Comparison of ENCODE assay signal across 8 cellular contexts in genomic region chr2:197310271-197310939, GRCh38. TPM values are rescaled to one million over a fixed set of nuclear protein-coding genes. Genes with fewer than 3 reads are reported as not detected.
DNase-seq lines count a peak whose midpoint lies in the region; ATAC-seq and TF ChIP-seq lines count a peak whose summit lies in the region.

TSS of gene ANKRD44 (minus strand) at chr2:197310780. CDS start at chr2:197310604, 176 bp downstream.

- peak within 1 kb of the TSS; percentile 88 for H3K4me2 ChIP-seq in SU-DHL-6 (ENCODE audit: low read depth, low read length, poor library complexity, severe bottlenecking)
- peak within 1 kb of the TSS; percentile 96 for H3K4me2 ChIP-seq in trophoblast cell (ENCODE audit: low read length)

- H3K36me3 ChIP-seq in SU-DHL-6 (ENCODE audit: low read length) (no peaks in the 10 kb centered on the region), trophoblast cell (ENCODE audit: control insufficient read depth in 1 of 2, insufficient read depth in 2 of 2, low read length in 2 of 2) (no peaks in the 10 kb centered on the region), tibial nerve (no peaks in the 10 kb centered on the region)

- H3K36me3 Mint-ChIP-seq in activated naive CD8-positive, alpha-beta T cell treated with anti-CD3 and anti-CD28 coated beads, Interleukin-2, amount 10 ng/mL, durations not matched to agents 7 days and 5 days: peaks cover 16% of the 10 kb centered on the region

- no peak within 1 kb of the TSS for H3K23ac ChIP-seq in trophoblast cell (ENCODE audit: low read length)

- TF ChIP-seq POLR2A in tibial nerve (IDR thresholded peaks at IDR 0.05): peak; percentile 40 to 81

- no peaks in the 10 kb centered on the region for H3K9me3 ChIP-seq in SU-DHL-6 (ENCODE audit: insufficient read depth, low read length)
- no peaks in the 10 kb centered on the region for H3K9me3 ChIP-seq in trophoblast cell (ENCODE audit: insufficient read depth, low read depth, low read length)
- H3K9me3 ChIP-seq in tibial nerve: no peaks in the 10 kb centered on the region

- peaks cover 6% of the 10 kb centered on the region for H3K79me1 ChIP-seq in trophoblast cell (ENCODE audit: low read length)

- H3K4me3 ChIP-seq in GM12864 (ENCODE audit: low read depth, low read length) (peak within 1 kb of the TSS; percentile 69), SU-DHL-6 (ENCODE audit: insufficient read depth, low read length, poor library complexity, severe bottlenecking) (peak within 1 kb of the TSS; percentile 65), trophoblast cell (ENCODE audit: low read depth, low read length) (peak within 1 kb of the TSS; percentile 78), tibial nerve (peak within 1 kb of the TSS; percentile 41 to 85 (median 66))

- peak within 1 kb of the TSS; percentile 92 for H3K4me3 Mint-ChIP-seq in activated naive CD8-positive, alpha-beta T cell treated with anti-CD3 and anti-CD28 coated beads, Interleukin-2, amount 10 ng/mL, durations not matched to agents 7 days and 5 days

- H3K9me3 Mint-ChIP-seq in activated naive CD8-positive, alpha-beta T cell treated with anti-CD3 and anti-CD28 coated beads, Interleukin-2, amount 10 ng/mL, durations not matched to agents 7 days and 5 days: no peaks in the 10 kb centered on the region

- H2AK5ac ChIP-seq in trophoblast cell (ENCODE audit: low read length): no peak within 1 kb of the TSS

- POLR2A ChIA-PET in activated naive CD8-positive, alpha-beta T cell treated with anti-CD3 and anti-CD28 coated beads, Interleukin-2, amount 10 ng/mL, durations not matched to agents 7 days and 5 days (lab: Charles Lee): interaction anchor here (0.6 to 8.2 kb wide), 23 partner anchors 9 to 511 kb away, joined by 3 to 122 read pairs (median 6); partner anchors contain the start of gene GTF3C3

- H2BK120ac ChIP-seq in trophoblast cell (ENCODE audit: insufficient read depth, low read length, poor library complexity): peak within 1 kb of the TSS; percentile 25

- no peaks in the 10 kb centered on the region for H3K27me3 Mint-ChIP-seq in activated naive CD8-positive, alpha-beta T cell treated with anti-CD3 and anti-CD28 coated beads, Interleukin-2, amount 10 ng/mL, durations not matched to agents 7 days and 5 days

- H3K4me1 ChIP-seq in trophoblast cell (ENCODE audit: control insufficient read depth in 1 of 2, insufficient read depth in 2 of 2, low read length in 2 of 2) (peaks cover 10 to 13% of the 10 kb centered on the region in 2 experiments), tibial nerve (peaks cover 0 to 50% (median 33%) of the 10 kb centered on the region in 4 donors)

- H3K14ac ChIP-seq in trophoblast cell (ENCODE audit: low read length): peak within 1 kb of the TSS; percentile 73

- no CpG with 5 or more reads among the region's 93 CpGs for WGBS in trophoblast cell (ENCODE audit: extremely low coverage, insufficient coverage, insufficient read length)
- WGBS in tibial nerve, 2 donors: 0% methylated on average over 20 to 34 of the region's 93 CpGs

- H3K9ac ChIP-seq in SU-DHL-6 (ENCODE audit: low read length) (peak within 1 kb of the TSS; percentile 65), trophoblast cell (ENCODE audit: low read length) (peak within 1 kb of the TSS; percentile 64)

- H4K8ac ChIP-seq in trophoblast cell (ENCODE audit: low read depth, low read length): peak within 1 kb of the TSS; percentile 72

- H3K79me2 ChIP-seq in SU-DHL-6 (ENCODE audit: insufficient read depth, low read length) (peaks cover 50% of the 10 kb centered on the region), trophoblast cell (ENCODE audit: control insufficient read depth, insufficient read depth, low read length, poor library complexity) (no peaks in the 10 kb centered on the region)

- peak within 1 kb of the TSS; percentile 73 for H3K27ac ChIP-seq in SU-DHL-6 (ENCODE audit: low read depth, low read length)
- H3K27ac ChIP-seq in trophoblast cell (ENCODE audit: low read depth, low read length): no peak within 1 kb of the TSS
- H3K27ac ChIP-seq in tibial nerve: peak within 1 kb of the TSS; percentile 70 to 89 (median 85)

- H3K4me1 Mint-ChIP-seq in activated naive CD8-positive, alpha-beta T cell treated with anti-CD3 and anti-CD28 coated beads, Interleukin-2, amount 10 ng/mL, durations not matched to agents 7 days and 5 days: peaks cover 58% of the 10 kb centered on the region

- H3K27me3 ChIP-seq in SU-DHL-6 (ENCODE audit: low read length) (no peaks in the 10 kb centered on the region), trophoblast cell (ENCODE audit: insufficient read depth, low read length) (no peaks in the 10 kb centered on the region), tibial nerve (no peaks in the 10 kb centered on the region)

- H3F3A ChIP-seq in SU-DHL-6 (ENCODE audit: insufficient read depth): peaks cover 47% of the 10 kb centered on the region

- H4K12ac ChIP-seq in trophoblast cell (ENCODE audit: low read depth, low read length): peak within 1 kb of the TSS; percentile 28

- peak within 1 kb of the TSS; percentile 92 for H3K27ac Mint-ChIP-seq in activated naive CD8-positive, alpha-beta T cell treated with anti-CD3 and anti-CD28 coated beads, Interleukin-2, amount 10 ng/mL, durations not matched to agents 7 days and 5 days

- no peak within 1 kb of the TSS for H2BK12ac ChIP-seq in trophoblast cell (ENCODE audit: low read length)

- no peak within 1 kb of the TSS for H3K4ac ChIP-seq in trophoblast cell (ENCODE audit: low read depth, low read length)

- H3K9me2 ChIP-seq in SU-DHL-6 (replicated peaks; ENCODE audit: insufficient read depth, low read length): no peaks in the 10 kb centered on the region

- peak within 1 kb of the TSS; percentile 76 for H4K91ac ChIP-seq in trophoblast cell (ENCODE audit: low read depth, low read length)

- H4K20me1 ChIP-seq in SU-DHL-6 (ENCODE audit: low read depth, low read length): no peaks in the 10 kb centered on the region

- TF ChIP-seq CTCF in GM12864 (IDR thresholded peaks at IDR 0.05; ENCODE audit: low read depth, low read length, missing control alignments) (peak; percentile 47), SU-DHL-6 (IDR thresholded peaks at IDR 0.05; ENCODE audit: insufficient read depth, low read length, poor library complexity, severe bottlenecking) (no peak), tibial nerve (IDR thresholded peaks at IDR 0.05) (peak; percentile 42 to 94 (median 72))

- peak within 1 kb of the TSS; percentile 80 for H3K18ac ChIP-seq in trophoblast cell (ENCODE audit: low read length)

- ATAC-seq in HG02588 (IDR thresholded peaks at IDR 0.05; ENCODE audit: unreplicated experiment) (peak; percentile 73), Right ventricle myocardium inferior (peak; percentile 98)
- peak; percentile 65 for ATAC-seq in activated naive CD8-positive, alpha-beta T cell treated with anti-CD3 and anti-CD28 coated beads, Interleukin-2, amount 10 ng/mL, durations not matched to agents 7 days and 5 days (ENCODE audit: low read depth)

- H2BK5ac ChIP-seq in trophoblast cell (ENCODE audit: low read depth, low read length, poor library complexity): peak within 1 kb of the TSS; percentile 63

- H2AFZ ChIP-seq in SU-DHL-6 (ENCODE audit: low read depth, low read length, severe bottlenecking) (peak within 1 kb of the TSS; percentile 52), trophoblast cell (ENCODE audit: insufficient read depth, low read length, poor library complexity) (peak within 1 kb of the TSS; percentile 97)

- TF ChIP-seq EP300 in tibial nerve (IDR thresholded peaks at IDR 0.05): peak in 1 of 2 donors; percentile 80

- no peak for DNase-seq in GM12864 (ENCODE audit: low read depth)
- DNase-seq in NCI-H1092 (lab: John Stamatoyannopoulos, UW): peak; percentile 52
- DNase-seq in activated naive CD8-positive, alpha-beta T cell treated with anti-CD3 and anti-CD28 coated beads, Interleukin-2, amount 10 ng/mL, durations not matched to agents 7 days and 5 days: peak; percentile 92
- DNase-seq in Right ventricle myocardium inferior (ENCODE audit: missing footprints): peak; percentile 97
- peak; percentile 79 to 81 for DNase-seq in trophoblast cell
- peak; percentile 82 for DNase-seq in tibial nerve (ENCODE audit: low spot score in 2 of 2)

- intact Hi-C loops in Right ventricle myocardium inferior (cut with DNase I): loop anchor here (1.0 to 5.0 kb wide), 3 partner anchors 118 to 298 kb away; no protein-coding TSS in a partner anchor

RNA-seq across cellular contexts. Expression of gene ANKRD44, which starts in this region (rescaled TPM):
- 100 to 1,000 TPM; 240 to 243 TPM for total RNA-seq in activated naive CD8-positive, alpha-beta T cell treated with anti-CD3 and anti-CD28 coated beads, Interleukin-2, amount 10 ng/mL, durations not matched to agents 7 days and 5 days
- total RNA-seq in Right ventricle myocardium inferior (10.5 TPM), tibial nerve (10 to 100 TPM; 28.5 to 48.9 (median 41.5) TPM)
- 2.9 and 4.0 TPM in 2 replicates for polyA plus RNA-seq in trophoblast cell (2013)

Comparison
In these comparisons a context has a peak if more than half of its experiments do, and no peak if none do; other contexts are left out.
1. RNA of gene ANKRD44 (total RNA-seq): 240 to 243 TPM in activated naive CD8-positive, alpha-beta T cell treated with anti-CD3 and anti-CD28 coated beads, Interleukin-2, amount 10 ng/mL, durations not matched to agents 7 days and 5 days; 28.5 to 48.9 TPM in tibial nerve and 10.5 TPM in Right ventricle myocardium inferior (single experiment); every median in the first group is over 4 times any median in the second.
2. Peak in every context shown above with its lines, with median percentiles within 50 percentile points of each other: H3K4me3 ChIP-seq and ATAC-seq.